ENCODE assay signal across 1 cellular context in genomic region chrX:8955521-8955920, GRCh38.
TF ChIP-seq lines count a peak whose summit lies in the region.

No MANE protein-coding gene starts in this region.

TF ChIP-seq in H1, 55 proteins besides CTCF, POLR2A, EP300 and RAD21 (continued from another document):
- TF ChIP-seq JUN (IDR thresholded peaks at IDR 0.05; ENCODE audit: low read depth, low read length) (no peak), GTF2F1 (IDR thresholded peaks at IDR 0.05; ENCODE audit: borderline replicate concordance, low read depth, low read length) (no peak)
